ENCODE assay signal across 14 cellular contexts in genomic region chr5:68267044-68267443, GRCh38. TPM values are rescaled to one million over a fixed set of nuclear protein-coding genes. Genes with fewer than 3 reads are reported as not detected.
A peak's percentile ranks its signal among the peaks of the same experiment; 100 is the strongest.
DNase-seq lines count a peak whose midpoint lies in the region; ATAC-seq and TF ChIP-seq lines count a peak whose summit lies in the region.
"Had no signal": no experiment of that assay in that cellular context is flagged by ENCODE, and none has a peak within 500 bp of the region (broad histone marks: within the 10 kb centered on the region; RNA-seq: fewer than 3 reads in every experiment).

No MANE protein-coding gene starts in this region.

- no peaks in the 10 kb centered on the region for H3K9me3 Mint-ChIP-seq in effector memory CD8-positive, alpha-beta T cell
- H3K9me3 Mint-ChIP-seq in nephron = no peaks in the 10 kb centered on the region

- H3K27ac ChIP-seq in A673 (ENCODE audit: low read depth, low read length, poor library complexity, severe bottlenecking) (peak overlapping the region; percentile 72), KOPT-K1 (ENCODE audit: low read depth, low read length, poor library complexity, severe bottlenecking) (peak overlapping the region; percentile 11)

- H3K4me3 ChIP-seq in A673 (ENCODE audit: low read depth, low read length, poor library complexity, severe bottlenecking) = peak overlapping the region; percentile 11

- peak overlapping the region; percentile 28 to 47 for H3K4me3 Mint-ChIP-seq in effector memory CD8-positive, alpha-beta T cell
- peak overlapping the region in 2 of 3 experiments; percentile 0 to 17 for H3K4me3 Mint-ChIP-seq in nephron

- no peaks in the 10 kb centered on the region for H3K36me3 ChIP-seq in A673 (ENCODE audit: insufficient read depth, low read length, poor library complexity, severe bottlenecking)
- H3K36me3 ChIP-seq in KOPT-K1 (ENCODE audit: insufficient read depth, low read length) = no peaks in the 10 kb centered on the region
- H3K36me3 ChIP-seq: BE2C had no signal

- peaks cover 5% of the 10 kb centered on the region for H3K9me3 ChIP-seq in A673 (ENCODE audit: low read depth, low read length, poor library complexity, severe bottlenecking)
- H3K9me3 ChIP-seq in KOPT-K1 (ENCODE audit: insufficient read depth, low read length, poor library complexity, severe bottlenecking) = no peaks in the 10 kb centered on the region
- H3K9me3 ChIP-seq: BE2C had no signal

- CTCF ChIA-PET in A673 (lab: Charles Lee) = no interaction called here

- no peaks in the 10 kb centered on the region for H3K27me3 Mint-ChIP-seq in effector memory CD8-positive, alpha-beta T cell
- H3K27me3 Mint-ChIP-seq in nephron (ENCODE audit: low read depth) = no peaks in the 10 kb centered on the region

- DNase-seq in A673 (ENCODE audit: low spot score) (no peak), hypothalamus (lab: John Stamatoyannopoulos, UW) (no peak), midbrain (lab: John Stamatoyannopoulos, UW) (no peak), head of caudate nucleus (no peak)
- no peak for DNase-seq in effector memory CD8-positive, alpha-beta T cell
- DNase-seq: BE2C; foreskin fibroblast; Kasumi-1; NCI-H2171; stimulated activated CD4-positive, alpha-beta T cell treated with anti-CD3 and anti-CD28 coated beads, Interleukin-12 subunit alpha, Interleukin-12 subunit beta, amount 100 ng/mL, for 4 hours had no signal

- POLR2A ChIA-PET in A673 (lab: Charles Lee; ENCODE audit: low non-redundant PET) = no interaction called here

- no peaks in the 10 kb centered on the region for H3K27me3 ChIP-seq in A673 (replicated peaks; ENCODE audit: insufficient read depth, low read depth, low read length, poor library complexity)
- H3K27me3 ChIP-seq: BE2C had no signal

- TSS peak; percentile 24 for BruUV-seq in A673 (replicated peaks; lab: Mats Ljungman, UMichigan)

- H3K36me3 Mint-ChIP-seq in effector memory CD8-positive, alpha-beta T cell (ENCODE audit: insufficient read depth) = peaks cover 11% of the 10 kb centered on the region
- peaks cover 19% of the 10 kb centered on the region for H3K36me3 Mint-ChIP-seq in nephron (ENCODE audit: low read depth)

- peaks cover 49 to 68% of the 10 kb centered on the region in 2 donors for H3K4me1 Mint-ChIP-seq in effector memory CD8-positive, alpha-beta T cell (ENCODE audit: low read depth in 2 of 2)
- H3K4me1 Mint-ChIP-seq in nephron = peaks cover 66% of the 10 kb centered on the region

- no peak for ATAC-seq in effector memory CD8-positive, alpha-beta T cell (replicated peaks)
- no peak for ATAC-seq in GM21447 (IDR thresholded peaks at IDR 0.05; ENCODE audit: unreplicated experiment)
- ATAC-seq: HCT116 had no signal

- TF ChIP-seq CTCF in A673 (conservative IDR thresholded peaks at IDR 0.05; ENCODE audit: low read depth, low read length) (no peak), nephron (IDR thresholded peaks at IDR 0.05; ENCODE audit: unreplicated experiment in 3 of 3) (no peak)

- H3K4me1 ChIP-seq in A673 (ENCODE audit: insufficient read depth, low read length, poor library complexity, severe bottlenecking) = peaks cover 62% of the 10 kb centered on the region

- peak overlapping the region; percentile 30 to 55 for H3K27ac Mint-ChIP-seq in effector memory CD8-positive, alpha-beta T cell
- peak overlapping the region; percentile 67 to 95 (median 89) for H3K27ac Mint-ChIP-seq in nephron

- intact Hi-C loops in A673 (cut with micrococcal nuclease; ENCODE audit: unreplicated experiment) (loop anchor here (5.0 kb wide), 1 partner anchor 810 kb away; no protein-coding TSS in a partner anchor), head of caudate nucleus (cut with DNase I) (no loop called here)

RNA-seq across cellular contexts. Expression of gene PIK3R1, which starts 51.5 kb away (rescaled TPM):
- 57.9 and 64.8 TPM in 2 replicates for total RNA-seq in A673 (2021)
